Comparison of ENCODE assay signal across 1 cellular context in the genomic region with DNA sequence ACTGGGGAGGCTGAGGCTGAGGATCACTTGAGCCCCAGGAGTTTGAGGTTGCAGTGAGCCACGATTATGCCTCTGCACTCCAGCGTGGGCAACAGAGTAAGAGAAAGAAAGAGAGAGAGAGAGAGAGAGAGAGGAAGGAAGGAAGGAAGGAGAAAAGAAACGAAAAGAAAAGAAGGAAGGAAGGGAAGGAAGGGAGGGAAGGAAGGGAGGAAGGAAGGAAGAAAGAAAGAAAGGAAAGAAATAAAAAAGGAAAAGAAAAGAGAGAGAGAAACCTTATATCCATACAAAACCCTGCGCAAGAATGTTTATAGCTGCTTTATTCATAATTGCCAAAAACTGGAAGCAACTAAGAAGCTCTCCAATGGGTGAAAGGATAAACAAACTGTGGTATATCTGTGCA.
TF ChIP-seq lines count a peak whose summit lies in the region.

No MANE protein-coding gene starts in this region.

TF ChIP-seq in GM23338, 12 proteins besides CTCF, POLR2A, EP300 and RAD21 (continued from another document):
- TF ChIP-seq, protein P1, sequence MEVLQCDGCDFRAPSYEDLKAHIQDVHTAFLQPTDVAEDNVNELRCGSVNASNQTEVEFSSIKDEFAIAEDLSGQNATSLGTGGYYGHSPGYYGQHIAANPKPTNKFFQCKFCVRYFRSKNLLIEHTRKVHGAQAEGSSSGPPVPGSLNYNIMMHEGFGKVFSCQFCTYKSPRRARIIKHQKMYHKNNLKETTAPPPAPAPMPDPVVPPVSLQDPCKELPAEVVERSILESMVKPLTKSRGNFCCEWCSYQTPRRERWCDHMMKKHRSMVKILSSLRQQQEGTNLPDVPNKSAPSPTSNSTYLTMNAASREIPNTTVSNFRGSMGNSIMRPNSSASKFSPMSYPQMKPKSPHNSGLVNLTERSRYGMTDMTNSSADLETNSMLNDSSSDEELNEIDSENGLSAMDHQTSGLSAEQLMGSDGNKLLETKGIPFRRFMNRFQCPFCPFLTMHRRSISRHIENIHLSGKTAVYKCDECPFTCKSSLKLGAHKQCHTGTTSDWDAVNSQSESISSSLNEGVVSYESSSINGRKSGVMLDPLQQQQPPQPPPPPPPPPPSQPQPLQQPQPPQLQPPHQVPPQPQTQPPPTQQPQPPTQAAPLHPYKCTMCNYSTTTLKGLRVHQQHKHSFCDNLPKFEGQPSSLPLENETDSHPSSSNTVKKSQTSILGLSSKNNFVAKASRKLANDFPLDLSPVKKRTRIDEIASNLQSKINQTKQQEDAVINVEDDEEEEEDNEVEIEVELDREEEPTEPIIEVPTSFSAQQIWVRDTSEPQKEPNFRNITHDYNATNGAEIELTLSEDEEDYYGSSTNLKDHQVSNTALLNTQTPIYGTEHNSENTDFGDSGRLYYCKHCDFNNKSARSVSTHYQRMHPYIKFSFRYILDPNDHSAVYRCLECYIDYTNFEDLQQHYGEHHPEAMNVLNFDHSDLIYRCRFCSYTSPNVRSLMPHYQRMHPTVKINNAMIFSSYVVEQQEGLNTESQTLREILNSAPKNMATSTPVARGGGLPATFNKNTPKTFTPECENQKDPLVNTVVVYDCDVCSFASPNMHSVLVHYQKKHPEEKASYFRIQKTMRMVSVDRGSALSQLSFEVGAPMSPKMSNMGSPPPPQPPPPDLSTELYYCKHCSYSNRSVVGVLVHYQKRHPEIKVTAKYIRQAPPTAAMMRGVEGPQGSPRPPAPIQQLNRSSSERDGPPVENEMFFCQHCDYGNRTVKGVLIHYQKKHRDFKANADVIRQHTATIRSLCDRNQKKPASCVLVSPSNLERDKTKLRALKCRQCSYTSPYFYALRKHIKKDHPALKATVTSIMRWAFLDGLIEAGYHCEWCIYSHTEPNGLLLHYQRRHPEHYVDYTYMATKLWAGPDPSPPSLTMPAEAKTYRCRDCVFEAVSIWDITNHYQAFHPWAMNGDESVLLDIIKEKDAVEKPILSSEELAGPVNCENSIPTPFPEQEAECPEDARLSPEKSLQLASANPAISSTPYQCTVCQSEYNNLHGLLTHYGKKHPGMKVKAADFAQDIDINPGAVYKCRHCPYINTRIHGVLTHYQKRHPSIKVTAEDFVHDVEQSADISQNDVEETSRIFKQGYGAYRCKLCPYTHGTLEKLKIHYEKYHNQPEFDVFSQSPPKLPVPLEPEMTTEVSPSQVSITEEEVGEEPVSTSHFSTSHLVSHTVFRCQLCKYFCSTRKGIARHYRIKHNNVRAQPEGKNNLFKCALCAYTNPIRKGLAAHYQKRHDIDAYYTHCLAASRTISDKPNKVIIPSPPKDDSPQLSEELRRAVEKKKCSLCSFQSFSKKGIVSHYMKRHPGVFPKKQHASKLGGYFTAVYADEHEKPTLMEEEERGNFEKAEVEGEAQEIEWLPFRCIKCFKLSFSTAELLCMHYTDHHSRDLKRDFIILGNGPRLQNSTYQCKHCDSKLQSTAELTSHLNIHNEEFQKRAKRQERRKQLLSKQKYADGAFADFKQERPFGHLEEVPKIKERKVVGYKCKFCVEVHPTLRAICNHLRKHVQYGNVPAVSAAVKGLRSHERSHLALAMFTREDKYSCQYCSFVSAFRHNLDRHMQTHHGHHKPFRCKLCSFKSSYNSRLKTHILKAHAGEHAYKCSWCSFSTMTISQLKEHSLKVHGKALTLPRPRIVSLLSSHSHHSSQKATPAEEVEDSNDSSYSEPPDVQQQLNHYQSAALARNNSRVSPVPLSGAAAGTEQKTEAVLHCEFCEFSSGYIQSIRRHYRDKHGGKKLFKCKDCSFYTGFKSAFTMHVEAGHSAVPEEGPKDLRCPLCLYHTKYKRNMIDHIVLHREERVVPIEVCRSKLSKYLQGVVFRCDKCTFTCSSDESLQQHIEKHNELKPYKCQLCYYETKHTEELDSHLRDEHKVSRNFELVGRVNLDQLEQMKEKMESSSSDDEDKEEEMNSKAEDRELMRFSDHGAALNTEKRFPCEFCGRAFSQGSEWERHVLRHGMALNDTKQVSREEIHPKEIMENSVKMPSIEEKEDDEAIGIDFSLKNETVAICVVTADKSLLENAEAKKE (CRISPR knock-in tag; IDR thresholded peaks at IDR 0.05): no peak
- no peak for TF ChIP-seq NANOG (IDR thresholded peaks at IDR 0.05; ENCODE audit: borderline replicate concordance)
